8 cellular contexts compared by ENCODE assay signal in genomic region chr19:14530505-14530904, GRCh38. TPM values are rescaled to one million over a fixed set of nuclear protein-coding genes. Genes with fewer than 3 reads are reported as not detected.
DNase-seq lines count a peak whose midpoint lies in the region; ATAC-seq and TF ChIP-seq lines count a peak whose summit lies in the region.

No MANE protein-coding gene starts in this region.

- ATAC-seq in naive B cell (ENCODE audit: low read depth in 2 of 2) (no peak), HG02870 (IDR thresholded peaks at IDR 0.05; ENCODE audit: unreplicated experiment) (no peak), HG02973 (IDR thresholded peaks at IDR 0.05; ENCODE audit: unreplicated experiment) (no peak), GM21367 (IDR thresholded peaks at IDR 0.05; ENCODE audit: unreplicated experiment) (no peak)

- H3K4me3 Mint-ChIP-seq in brain (peak overlapping the region; percentile 92 to 98 (median 97)), naive B cell (peak overlapping the region; percentile 44 to 99 (median 97))

- H3K4me3 ChIP-seq in AG10803 (ENCODE audit: low read length): peak overlapping the region; percentile 78
- peak overlapping the region; percentile 98 for H3K4me3 ChIP-seq in Jurkat, Clone E6-1 (ENCODE audit: low read length)

- H3K4me1 Mint-ChIP-seq in brain: peaks cover 56% of the 10 kb centered on the region
- peaks cover 14 to 52% (median 27%) of the 10 kb centered on the region in 3 donors for H3K4me1 Mint-ChIP-seq in naive B cell

- H3K27ac Mint-ChIP-seq in brain (peak overlapping the region; percentile 38 to 99 (median 74)), naive B cell (peak overlapping the region in 2 of 6 donors; percentile 2 to 27)

- H3K36me3 Mint-ChIP-seq in brain (peaks cover 5% of the 10 kb centered on the region), naive B cell (no peaks in the 10 kb centered on the region)

- H3K9me3 Mint-ChIP-seq in brain: peaks cover 0 to 7% (median 0%) of the 10 kb centered on the region in 5 experiments
- H3K9me3 Mint-ChIP-seq in naive B cell: no peaks in the 10 kb centered on the region

- TF ChIP-seq CTCF in AG10803 (conservative IDR thresholded peaks at IDR 0.05; ENCODE audit: low read length): no peak
- TF ChIP-seq CTCF in brain (conservative IDR thresholded peaks at IDR 0.05): no peak

- no peak for DNase-seq in AG10803 (ENCODE audit: low read depth)
- no peak for DNase-seq in Jurkat, Clone E6-1 (ENCODE audit: low read depth, low spot score)
- DNase-seq in naive B cell: no peak
- no peak for DNase-seq in NCI-H2029 (lab: John Stamatoyannopoulos, UW)

- H3K27me3 Mint-ChIP-seq in brain (peaks cover 3% of the 10 kb centered on the region), naive B cell (no peaks in the 10 kb centered on the region)

RNA-seq across cellular contexts. Expression of gene TECR, which starts 1.1 kb away (rescaled TPM):
- 211 TPM for polyA plus RNA-seq in Jurkat, Clone E6-1 (2012; ENCODE audit: insufficient read depth, insufficient read length)
- polyA plus RNA-seq in brain (ENCODE audit: insufficient read depth, low read depth, low replicate concordance) (627 TPM), naive B cell (ENCODE audit: low read depth in 6 of 6) (100 to 1,000 TPM in 5 of 6 donors, 10 to 100 TPM in 1; 95.6 to 169 (median 116) TPM)

RNA-seq across cellular contexts. Expression of gene DNAJB1, which starts 12.3 kb away (rescaled TPM):
- polyA plus RNA-seq in Jurkat, Clone E6-1 (2012; ENCODE audit: insufficient read depth, insufficient read length): 80.2 TPM
- polyA plus RNA-seq in brain (ENCODE audit: insufficient read depth, low read depth, low replicate concordance) (154 TPM), naive B cell (ENCODE audit: low read depth in 6 of 6) (100 to 1,000 TPM in 2 of 6 donors, 10 to 100 TPM in 4; 73.1 to 113 (median 75.9) TPM)

RNA-seq across cellular contexts. Expression of gene GIPC1, which starts 34.6 kb away (rescaled TPM):
- polyA plus RNA-seq in Jurkat, Clone E6-1 (2012; ENCODE audit: insufficient read depth, insufficient read length): 54.9 TPM
- polyA plus RNA-seq in brain (ENCODE audit: insufficient read depth, low read depth, low replicate concordance) (137 TPM), naive B cell (ENCODE audit: low read depth in 6 of 6) (10 to 100 TPM in 1 of 6 donors, 1 to 10 TPM in 5; 6.9 to 10.3 (median 7.5) TPM)

RNA-seq across cellular contexts. Expression of gene NDUFB7, which starts 41.4 kb away (rescaled TPM):
- polyA plus RNA-seq in Jurkat, Clone E6-1 (2012; ENCODE audit: insufficient read depth, insufficient read length): 215 TPM
- polyA plus RNA-seq in brain (ENCODE audit: insufficient read depth, low read depth, low replicate concordance) (694 TPM), naive B cell (ENCODE audit: low read depth in 6 of 6) (100 to 1,000 TPM; 141 to 216 (median 170) TPM)

RNA-seq across cellular contexts. Expression of gene CLEC17A, which starts 52.4 kb away (rescaled TPM):
- not detected for polyA plus RNA-seq in Jurkat, Clone E6-1 (2012; ENCODE audit: insufficient read depth, insufficient read length)
- polyA plus RNA-seq in brain (ENCODE audit: insufficient read depth, low read depth, low replicate concordance): not detected
- polyA plus RNA-seq in naive B cell (ENCODE audit: low read depth in 6 of 6): 100 to 1,000 TPM in 1 of 6 donors, 10 to 100 TPM in 5; 71.6 to 127 (median 93.6) TPM

Comparison
In these comparisons a context has a peak if more than half of its experiments do, and no peak if none do; other contexts are left out.
1. RNA of gene GIPC1, which starts 34.6 kb away (polyA plus RNA-seq): 137 TPM in brain (single experiment); 6.9 to 10.3 TPM in naive B cell; every median in the first group is over 10 times any median in the second.